ENCODE assay signal across 8 cellular contexts in genomic region chr1:175192630-175193338, GRCh38. TPM values are rescaled to one million over a fixed set of nuclear protein-coding genes. Genes with fewer than 3 reads are reported as not detected.
DNase-seq lines count a peak whose midpoint lies in the region; ATAC-seq, FAIRE-seq and TF ChIP-seq lines count a peak whose summit lies in the region.

TSS of gene KIAA0040 (minus strand) at chr1:175192776. CDS start at chr1:175161013, 31,763 bp downstream.

- WGBS in pancreas, 2 donors: 0 to 1% methylated on average over 44 to 54 of the region's 54 CpGs

- intact Hi-C loops in pancreas (cut with DNase I): no loop called here
- intact Hi-C loops in upper lobe of right lung (cut with DNase I): loop anchor here (5.0 kb wide), 1 partner anchor 35 kb away; no protein-coding TSS in a partner anchor

- H3K4me1 ChIP-seq in CD4-positive, CD25-positive, alpha-beta regulatory T cell (ENCODE audit: control insufficient read depth, insufficient read depth, low read length, poor library complexity, severe bottlenecking): peaks cover 47% of the 10 kb centered on the region
- peaks cover 20 to 42% (median 26%) of the 10 kb centered on the region in 3 donors for H3K4me1 ChIP-seq in pancreas
- H3K4me1 ChIP-seq in upper lobe of right lung: peaks cover 32% of the 10 kb centered on the region

- peak; percentile 42 to 75 (median 67) for DNase-seq in CD4-positive, CD25-positive, alpha-beta regulatory T cell
- DNase-seq in RWPE1 (ENCODE audit: low spot score) (peak; percentile 80), glomerular visceral epithelial cell (ENCODE audit: extremely low spot score) (peak; percentile 54), pancreas (peak; percentile 86 to 92 (median 88)), upper lobe of right lung (peak; percentile 91)
- DNase-seq in activated effector memory CD4-positive, alpha-beta T cell treated with Interleukin-2 at 50 U/mL for 16 hours: peak; percentile 51

- peaks cover 21 to 62% (median 36%) of the 10 kb centered on the region in 4 donors for H3K4me1 Mint-ChIP-seq in CD4-positive, CD25-positive, alpha-beta regulatory T cell

- POLR2A ChIA-PET in RWPE1 (lab: Yijun Ruan, JAX; ENCODE audit: low non-redundant PET): no interaction called here

- ATAC-seq in CD4-positive, CD25-positive, alpha-beta regulatory T cell (ENCODE audit: low read depth in 2 of 2): peak; percentile 51 to 64
- ATAC-seq in GM19328 (IDR thresholded peaks at IDR 0.05; ENCODE audit: unreplicated experiment) (peak; percentile 51), HG03457 (IDR thresholded peaks at IDR 0.05; ENCODE audit: unreplicated experiment) (peak; percentile 36), pancreas (peak; percentile 86 to 94 (median 92)), upper lobe of right lung (peak; percentile 94)

- no peaks in the 10 kb centered on the region for H3K9me3 ChIP-seq in CD4-positive, CD25-positive, alpha-beta regulatory T cell (ENCODE audit: control insufficient read depth in 2 of 2, low read length in 2 of 2)
- H3K9me3 ChIP-seq in pancreas (no peaks in the 10 kb centered on the region), upper lobe of right lung (no peaks in the 10 kb centered on the region)

- peak within 1 kb of the TSS; percentile 90 to 97 (median 95) for H3K27ac Mint-ChIP-seq in CD4-positive, CD25-positive, alpha-beta regulatory T cell

- peak within 1 kb of the TSS; percentile 80 for H3K27ac ChIP-seq in CD4-positive, CD25-positive, alpha-beta regulatory T cell (ENCODE audit: insufficient read depth, low read length, poor library complexity, severe bottlenecking)
- peak within 1 kb of the TSS; percentile 90 for H3K27ac ChIP-seq in RWPE1
- H3K27ac ChIP-seq in pancreas: peak within 1 kb of the TSS; percentile 88 to 97 (median 92)
- peak within 1 kb of the TSS; percentile 96 for H3K27ac ChIP-seq in upper lobe of right lung

- H3K36me3 Mint-ChIP-seq in CD4-positive, CD25-positive, alpha-beta regulatory T cell: peaks cover 21% of the 10 kb centered on the region

- FAIRE-seq in pancreas (lab: Jason Lieb, UNC): no peak

- CTCF ChIA-PET in RWPE1 (lab: Yijun Ruan, JAX): interaction anchor here (0.6 to 1.5 kb wide), 5 partner anchors 10 to 1683 kb away, joined by 3 to 6 read pairs (median 3); no protein-coding TSS in a partner anchor

- peak within 1 kb of the TSS; percentile 99 to 100 (median 99) for H3K4me3 Mint-ChIP-seq in CD4-positive, CD25-positive, alpha-beta regulatory T cell

- peak within 1 kb of the TSS; percentile 95 for H3K4me3 ChIP-seq in CD4-positive, CD25-positive, alpha-beta regulatory T cell (ENCODE audit: low read depth, low read length)
- H3K4me3 ChIP-seq in pancreas (peak within 1 kb of the TSS; percentile 26 to 82 (median 70)), upper lobe of right lung (peak within 1 kb of the TSS; percentile 90)

- peaks cover 5% of the 10 kb centered on the region for H3K36me3 ChIP-seq in CD4-positive, CD25-positive, alpha-beta regulatory T cell (ENCODE audit: control insufficient read depth, insufficient read depth, low read length)
- no peaks in the 10 kb centered on the region for H3K36me3 ChIP-seq in pancreas
- H3K36me3 ChIP-seq in upper lobe of right lung: no peaks in the 10 kb centered on the region

- H3K27me3 ChIP-seq in CD4-positive, CD25-positive, alpha-beta regulatory T cell (ENCODE audit: control insufficient read depth, insufficient read depth, low read length): no peaks in the 10 kb centered on the region
- H3K27me3 ChIP-seq in pancreas: no peaks in the 10 kb centered on the region
- H3K27me3 ChIP-seq in upper lobe of right lung: no peaks in the 10 kb centered on the region

- TF ChIP-seq CTCF in RWPE1 (conservative IDR thresholded peaks at IDR 0.05; ENCODE audit: low read depth) (no peak), pancreas (IDR thresholded peaks at IDR 0.05) (peak in 1 of 4 donors; percentile 8), upper lobe of right lung (IDR thresholded peaks at IDR 0.05) (peak; percentile 10)

- peaks cover 4% of the 10 kb centered on the region for H3K27me3 Mint-ChIP-seq in CD4-positive, CD25-positive, alpha-beta regulatory T cell

- no peaks in the 10 kb centered on the region for H3K9me3 Mint-ChIP-seq in CD4-positive, CD25-positive, alpha-beta regulatory T cell

RNA-seq across cellular contexts. Expression of gene KIAA0040, which starts in this region (rescaled TPM):
- 50.1 TPM for total RNA-seq in CD4-positive, CD25-positive, alpha-beta regulatory T cell
- 10 to 100 TPM; 53.1 to 63.3 (median 57.1) TPM for polyA plus RNA-seq in CD4-positive, CD25-positive, alpha-beta regulatory T cell
- total RNA-seq in pancreas (10 to 100 TPM; 15.5 to 34.2 (median 20.7) TPM), upper lobe of right lung (44.8 TPM)
- polyA plus RNA-seq in pancreas: 10 to 100 TPM in 1 of 2 donors, 1 to 10 TPM in 1; 8.4 to 11.6 TPM

Comparison
In these comparisons a context has a peak if more than half of its experiments do, and no peak if none do; other contexts are left out.
1. Peak in every context shown above with its lines: DNase-seq, ATAC-seq, H3K4me3 ChIP-seq and H3K27ac ChIP-seq.
2. RNA of gene KIAA0040 (polyA plus RNA-seq): 53.1 to 63.3 TPM in CD4-positive, CD25-positive, alpha-beta regulatory T cell; 8.4 to 11.6 TPM in pancreas; every median in the first group is over 4 times any median in the second.
3. ATAC-seq: peak in every context shown above with its lines; median percentile 94 in upper lobe of right lung; 92 in pancreas; 58 in CD4-positive, CD25-positive, alpha-beta regulatory T cell; 51 in GM19328; 36 in HG03457.